ENCODE assay signal across 8 cellular contexts in genomic region chr12:50111417-50111692, GRCh38. TPM values are rescaled to one million over a fixed set of nuclear protein-coding genes. Genes with fewer than 3 reads are reported as not detected.
A peak's percentile ranks its signal among the peaks of the same experiment; 100 is the strongest.
DNase-seq lines count a peak whose midpoint lies in the region; ATAC-seq and TF ChIP-seq lines count a peak whose summit lies in the region.

No MANE protein-coding gene starts in this region.

- no peaks in the 10 kb centered on the region for H3K9me3 Mint-ChIP-seq in dendritic cell treated with granulocyte-macrophage colony-stimulating factor and Interleukin-4, amounts not matched to agents 40 ng/mL and 50 ng/mL, for 4 days
- no peaks in the 10 kb centered on the region for H3K9me3 Mint-ChIP-seq in natural killer cell

- peaks cover 31% of the 10 kb centered on the region for H3K36me3 Mint-ChIP-seq in dendritic cell treated with granulocyte-macrophage colony-stimulating factor and Interleukin-4, amounts not matched to agents 40 ng/mL and 50 ng/mL, for 4 days (ENCODE audit: low read depth)
- no peaks in the 10 kb centered on the region for H3K36me3 Mint-ChIP-seq in natural killer cell

- no peak for DNase-seq in HL-60 (ENCODE audit: low read depth in 1 of 2, low spot score in 1 of 2)
- DNase-seq in natural killer cell: no peak
- no peak for DNase-seq in RKO (ENCODE audit: low spot score)
- no peak for DNase-seq in EL
- DNase-seq in SW480 (ENCODE audit: low spot score): no peak

- no peak overlapping the region for H3K27ac ChIP-seq in HL-60 (replicated peaks)

- peak overlapping the region; percentile 58 for H3K4me3 ChIP-seq in GM12875 (ENCODE audit: low read depth, low read length)
- peak overlapping the region; percentile 37 for H3K4me3 ChIP-seq in HL-60 (replicated peaks; ENCODE audit: insufficient read depth, low read length)

- TF ChIP-seq CTCF in GM12875 (IDR thresholded peaks at IDR 0.05; ENCODE audit: borderline replicate concordance, insufficient read depth, low read depth, low read length) (no peak), HL-60 (IDR thresholded peaks at IDR 0.05; ENCODE audit: insufficient read depth, low read length) (no peak), natural killer cell (IDR thresholded peaks at IDR 0.05) (no peak)

- H3K4me3 Mint-ChIP-seq in dendritic cell treated with granulocyte-macrophage colony-stimulating factor and Interleukin-4, amounts not matched to agents 40 ng/mL and 50 ng/mL, for 4 days: peak overlapping the region; percentile 70
- peak overlapping the region; percentile 99 for H3K4me3 Mint-ChIP-seq in natural killer cell

- ATAC-seq in natural killer cell (no peak), GM18868 (IDR thresholded peaks at IDR 0.05; ENCODE audit: unreplicated experiment) (no peak)

- peak overlapping the region; percentile 97 for H3K27ac Mint-ChIP-seq in dendritic cell treated with granulocyte-macrophage colony-stimulating factor and Interleukin-4, amounts not matched to agents 40 ng/mL and 50 ng/mL, for 4 days
- H3K27ac Mint-ChIP-seq in natural killer cell: peak overlapping the region; percentile 89 to 96

- intact Hi-C loops in dendritic cell treated with granulocyte-macrophage colony-stimulating factor and Interleukin-4, amounts not matched to agents 40 ng/mL and 50 ng/mL, for 4 days (cut with micrococcal nuclease): loop anchor here (2.0 to 5.0 kb wide), 2 partner anchors 23 to 34 kb away; no protein-coding TSS in a partner anchor
- intact Hi-C loops in natural killer cell (cut with micrococcal nuclease): loop anchor here (1.0 to 5.0 kb wide), 3 partner anchors 26 to 369 kb away; partner anchors contain the start of genes RACGAP1, SMARCD1 and TMBIM6

- H3K27me3 Mint-ChIP-seq in dendritic cell treated with granulocyte-macrophage colony-stimulating factor and Interleukin-4, amounts not matched to agents 40 ng/mL and 50 ng/mL, for 4 days: no peaks in the 10 kb centered on the region
- no peaks in the 10 kb centered on the region for H3K27me3 Mint-ChIP-seq in natural killer cell (ENCODE audit: low read depth in 2 of 2)

- peaks cover 35% of the 10 kb centered on the region for H3K4me1 Mint-ChIP-seq in dendritic cell treated with granulocyte-macrophage colony-stimulating factor and Interleukin-4, amounts not matched to agents 40 ng/mL and 50 ng/mL, for 4 days (ENCODE audit: low read depth)
- H3K4me1 Mint-ChIP-seq in natural killer cell: peaks cover 28 to 32% of the 10 kb centered on the region in 2 donors

- H3K27me3 ChIP-seq in HL-60 (ENCODE audit: insufficient read depth, poor library complexity, severe bottlenecking): no peaks in the 10 kb centered on the region

RNA-seq across cellular contexts. Expression of gene COX14, which starts 0.7 kb away (rescaled TPM):
- total RNA-seq in natural killer cell: 10 to 100 TPM; 32.8 to 42.6 (median 36.7) TPM

RNA-seq across cellular contexts. Expression of gene GPD1, which starts 7.5 kb away (rescaled TPM):
- total RNA-seq in natural killer cell: under 1 TPM in 1 of 3 donors, not detected in 2; 0.65 TPM

RNA-seq across cellular contexts. Expression of gene SMARCD1, which starts 26.2 kb away (rescaled TPM):
- total RNA-seq in natural killer cell: 10 to 100 TPM; 81.3 to 97.0 (median 88.6) TPM

RNA-seq across cellular contexts. Expression of gene ASIC1, which starts 54.0 kb away (rescaled TPM):
- under 1 TPM in 1 of 3 donors, not detected in 2; 0.21 TPM for total RNA-seq in natural killer cell

RNA-seq across cellular contexts. Expression of gene CERS5, which starts 55.8 kb away (rescaled TPM):
- 10 to 100 TPM; 69.9 to 81.2 (median 75.8) TPM for total RNA-seq in natural killer cell
